In genomic region chr9:76873056-76873792, GRCh38 we compare ENCODE assay signal across 11 cellular contexts. TPM values are rescaled to one million over a fixed set of nuclear protein-coding genes. Genes with fewer than 3 reads are reported as not detected.
DNase-seq lines count a peak whose midpoint lies in the region; ATAC-seq and TF ChIP-seq lines count a peak whose summit lies in the region.
"Had no signal": no experiment of that assay in that cellular context is flagged by ENCODE, and none has a peak within 500 bp of the region (broad histone marks: within the 10 kb centered on the region; RNA-seq: fewer than 3 reads in every experiment).

No MANE protein-coding gene starts in this region.

- H3K9me3 Mint-ChIP-seq in T-cell, result no peaks in the 10 kb centered on the region

- POLR2A ChIA-PET in T-cell (lab: Charles Lee), result no interaction called here

- DNase-seq in DMS153 treated with DMSO at 0.1 percent for 48 hours (lab: John Stamatoyannopoulos, UW; ENCODE audit: unreplicated experiment) (peak; percentile 34), NCI-H748 treated with DMSO at 0.1 percent for 48 hours (lab: John Stamatoyannopoulos, UW) (peak; percentile 37), fibroblast of peridontal ligament (ENCODE audit: extremely low read depth) (peak; percentile 81), occipital lobe (lab: John Stamatoyannopoulos, UW) (peak; percentile 3), activated gamma-delta T cell treated with Interleukin-2 at 50 U/mL for 16 hours (no peak), T-cell (no peak), omental fat pad (ENCODE audit: low spot score) (no peak)
- DNase-seq: activated CD4-positive, alpha-beta T cell treated with anti-CD3 and anti-CD28 coated beads for 4 hours; adrenal gland; CD4-positive, CD25-positive, alpha-beta regulatory T cell had no signal

- no peak overlapping the region for H3K4me3 Mint-ChIP-seq in T-cell
- H3K4me3 Mint-ChIP-seq: CD4-positive, CD25-positive, alpha-beta regulatory T cell had no signal

- no peak for TF ChIP-seq CTCF in omental fat pad (IDR thresholded peaks at IDR 0.05)

- H3K27me3 Mint-ChIP-seq in T-cell, result peaks cover 9 to 17% of the 10 kb centered on the region in 2 donors
- H3K27me3 Mint-ChIP-seq: CD4-positive, CD25-positive, alpha-beta regulatory T cell had no signal

- H3K36me3 Mint-ChIP-seq in T-cell, result no peaks in the 10 kb centered on the region
- H3K36me3 Mint-ChIP-seq: CD4-positive, CD25-positive, alpha-beta regulatory T cell had no signal

- H3K27ac Mint-ChIP-seq in T-cell, result no peak overlapping the region
- H3K27ac Mint-ChIP-seq: CD4-positive, CD25-positive, alpha-beta regulatory T cell had no signal

- H3K4me1 Mint-ChIP-seq in T-cell, result no peaks in the 10 kb centered on the region
- H3K4me1 Mint-ChIP-seq: CD4-positive, CD25-positive, alpha-beta regulatory T cell had no signal

- CTCF ChIA-PET in T-cell (lab: Charles Lee), result no interaction called here

- no peak for ATAC-seq in HG03139 (IDR thresholded peaks at IDR 0.05; ENCODE audit: unreplicated experiment)
- ATAC-seq in T-cell (replicated peaks in 1 of 4), result no peak
- no peak for ATAC-seq in omental fat pad (ENCODE audit: low FRiP score)

RNA-seq across cellular contexts. Expression of gene PRUNE2, which starts 32.7 kb away (rescaled TPM):
- total RNA-seq in occipital lobe (13.4 TPM), T-cell (under 1 TPM; 0.20 to 0.76 (median 0.45) TPM), omental fat pad (10 to 100 TPM in 3 of 4 donors, 1 to 10 TPM in 1; 3.1 to 13.4 (median 12.0) TPM)
- total RNA-seq: CD4-positive, CD25-positive, alpha-beta regulatory T cell had no signal

Comparison
In these comparisons a context has a peak if more than half of its experiments do, and no peak if none do; other contexts are left out.
1. DNase-seq: peak in DMS153 treated with DMSO at 0.1 percent for 48 hours (single experiment), NCI-H748 treated with DMSO at 0.1 percent for 48 hours (single experiment), fibroblast of peridontal ligament (single experiment) and occipital lobe (single experiment); none in activated gamma-delta T cell treated with Interleukin-2 at 50 U/mL for 16 hours (single experiment), T-cell (0 of 34) and omental fat pad (single experiment).